In genomic region chr11:33135216-33135615, GRCh38 we compare ENCODE assay signal across 13 cellular contexts. TPM values are rescaled to one million over a fixed set of nuclear protein-coding genes. Genes with fewer than 3 reads are reported as not detected.
A peak's percentile ranks its signal among the peaks of the same experiment; 100 is the strongest.
DNase-seq lines count a peak whose midpoint lies in the region; ATAC-seq and TF ChIP-seq lines count a peak whose summit lies in the region.
"Had no signal": no experiment of that assay in that cellular context is flagged by ENCODE, and none has a peak within 500 bp of the region (broad histone marks: within the 10 kb centered on the region; RNA-seq: fewer than 3 reads in every experiment).

No MANE protein-coding gene starts in this region.

- no peak overlapping the region for H2AFZ ChIP-seq in SK-N-SH (ENCODE audit: low read depth)
- H2AFZ ChIP-seq in osteoblast (ENCODE audit: low read length), result no peak overlapping the region

- no peak for ATAC-seq in GM18909 (IDR thresholded peaks at IDR 0.05; ENCODE audit: poor library complexity, unreplicated experiment)
- ATAC-seq in activated naive CD4-positive, alpha-beta T cell treated with anti-CD3 and anti-CD28 coated beads, Interleukin-2, amount 50 U/mL, for 72 hours, result no peak

- H3K79me2 ChIP-seq in SK-N-SH (ENCODE audit: insufficient read depth) (peaks cover 33% of the 10 kb centered on the region), osteoblast (ENCODE audit: insufficient read depth, low read length) (peaks cover 9% of the 10 kb centered on the region)

- peaks cover 44% of the 10 kb centered on the region for H3F3A ChIP-seq in SK-N-SH (replicated peaks; ENCODE audit: insufficient read depth)

- H3K27ac ChIP-seq in SK-N-SH (ENCODE audit: low read depth in 2 of 2, low read length in 1 of 2) (peak overlapping the region; percentile 68 to 82), osteoblast (ENCODE audit: low read depth, low read length) (peak overlapping the region; percentile 57), right atrium auricular region (no peak overlapping the region)

- peaks cover 10% of the 10 kb centered on the region; the same call in 1 of the 2 replicates for H4K20me1 ChIP-seq in SK-N-SH (ENCODE audit: insufficient read depth)
- H4K20me1 ChIP-seq in osteoblast (ENCODE audit: insufficient read depth, low read length), result peaks cover 8% of the 10 kb centered on the region

- H3K36me3 ChIP-seq in SK-N-SH (replicated peaks in 1 of 2; ENCODE audit: control insufficient read depth in 1 of 2, insufficient read depth in 2 of 2, low read length in 1 of 2) (peaks cover 42 to 54% of the 10 kb centered on the region in 2 experiments), osteoblast (ENCODE audit: insufficient read depth, low read length) (peaks cover 10% of the 10 kb centered on the region), right atrium auricular region (peaks cover 4% of the 10 kb centered on the region)

- H3K4me2 ChIP-seq in SK-N-SH (peak overlapping the region; percentile 13; the same call in 1 of the 2 replicates), osteoblast (ENCODE audit: insufficient read depth, low read length) (peak overlapping the region; percentile 26)

- H3K9me3 ChIP-seq in SK-N-SH (no peaks in the 10 kb centered on the region), osteoblast (ENCODE audit: low read depth, low read length) (no peaks in the 10 kb centered on the region), right atrium auricular region (no peaks in the 10 kb centered on the region)

- no peak overlapping the region; the same call in 1 of the 2 replicates for H3K9ac ChIP-seq in SK-N-SH

- TF ChIP-seq CTCF in SK-N-SH (IDR thresholded peaks at IDR 0.05), result no peak
- TF ChIP-seq CTCF in osteoblast (IDR thresholded peaks at IDR 0.05; ENCODE audit: extremely low read depth, low read depth, low read length), result no peak
- no peak for TF ChIP-seq CTCF in right atrium auricular region (IDR thresholded peaks at IDR 0.05)

- no peaks in the 10 kb centered on the region for H3K27me3 ChIP-seq in SK-N-SH (ENCODE audit: insufficient read depth)
- H3K27me3 ChIP-seq in osteoblast (ENCODE audit: insufficient read depth, low read length), result no peaks in the 10 kb centered on the region
- no peaks in the 10 kb centered on the region for H3K27me3 ChIP-seq in right atrium auricular region

- no peak overlapping the region for H3K27ac Mint-ChIP-seq in activated naive CD4-positive, alpha-beta T cell treated with anti-CD3 and anti-CD28 coated beads, Interleukin-2, amount 50 U/mL, for 72 hours

- WGBS in SK-N-SH (ENCODE audit: low lambda C conversion rate), result 13% methylated on average over 1 of the region's 1 CpG

- peak; percentile 59 to 75; a peak in 3 of 4 replicates for TF ChIP-seq EP300 in SK-N-SH (IDR thresholded peaks at IDR 0.05; ENCODE audit: borderline replicate concordance in 1 of 2, low read depth in 1 of 2, low read length in 1 of 2)

- TF ChIP-seq RAD21 in SK-N-SH (IDR thresholded peaks at IDR 0.05; ENCODE audit: low read length), result 0 out of 2 replicates have a peak, but pooled peaks have one; percentile 7

- H3K4me3 ChIP-seq in SK-N-SH (ENCODE audit: low read depth in 2 of 2, low read length in 1 of 2) (no peak overlapping the region), osteoblast (ENCODE audit: insufficient read depth, low read length) (no peak overlapping the region), right atrium auricular region (no peak overlapping the region)

- CTCF ChIA-PET in SK-N-SH (lab: Yijun Ruan, JAX), result interaction anchor here (0.8 to 1.6 kb wide), 2 partner anchors 25 to 31 kb away, joined by 3 read pairs; no protein-coding TSS in a partner anchor

- POLR2A ChIA-PET in SK-N-SH (lab: Yijun Ruan, JAX), result no interaction called here

- DNase-seq in ELR (ENCODE audit: low read depth) (peak; percentile 28), SK-N-SH (no peak), fibroblast of peridontal ligament (ENCODE audit: extremely low read depth) (peak; percentile 93), osteoblast (ENCODE audit: insufficient read length, low spot score, missing footprints) (peak; percentile 66), retina (no peak), right atrium auricular region (ENCODE audit: low spot score) (no peak)
- DNase-seq in activated naive CD4-positive, alpha-beta T cell treated with anti-CD3 and anti-CD28 coated beads, Interleukin-2, amount 50 U/mL, for 72 hours (ENCODE audit: low spot score in 2 of 2), result no peak
- DNase-seq: activated CD4-positive, alpha-beta T cell treated with anti-CD3 and anti-CD28 coated beads, Interleukin-2, amount 50 U/mL, for 48 hours; activated effector memory CD4-positive, alpha-beta T cell treated with Interleukin-2 at 50 U/mL for 16 hours; Calu3; NCI-H1048 had no signal

- H3K9me2 ChIP-seq in SK-N-SH, result no peaks in the 10 kb centered on the region

- no peaks in the 10 kb centered on the region for H3K36me3 Mint-ChIP-seq in activated naive CD4-positive, alpha-beta T cell treated with anti-CD3 and anti-CD28 coated beads, Interleukin-2, amount 50 U/mL, for 72 hours

- H3K4me1 ChIP-seq in SK-N-SH (ENCODE audit: control insufficient read depth in 1 of 2, insufficient read depth in 2 of 2, low read depth in 1 of 2, low read length in 1 of 2) (peaks cover 0 to 54% of the 10 kb centered on the region in 2 experiments; a peak in 2 of 4 replicates), osteoblast (ENCODE audit: insufficient read depth, low read length) (peaks cover 22% of the 10 kb centered on the region), right atrium auricular region (no peaks in the 10 kb centered on the region)

- no peaks in the 10 kb centered on the region for H3K9me3 Mint-ChIP-seq in activated naive CD4-positive, alpha-beta T cell treated with anti-CD3 and anti-CD28 coated beads, Interleukin-2, amount 50 U/mL, for 72 hours
- H3K9me3 Mint-ChIP-seq: central memory CD8-positive, alpha-beta T cell had no signal

TF ChIP-seq in SK-N-SH, 30 proteins besides CTCF, POLR2A, EP300 and RAD21:
- TF ChIP-seq PBX3 (IDR thresholded peaks at IDR 0.05) (peak; percentile 92), YY1 (IDR thresholded peaks at IDR 0.05; ENCODE audit: low read depth) (no peak), RCOR1 (IDR thresholded peaks at IDR 0.05; ENCODE audit: low read length) (peak; percentile 45; the same call in 1 of the 2 replicates), JUND (IDR thresholded peaks at IDR 0.05) (peak; percentile 69), FOSL2 (IDR thresholded peaks at IDR 0.05; ENCODE audit: borderline replicate concordance, low read depth) (peak; percentile 64; the same call in 1 of the 2 replicates), GATA2 (CRISPR knock-in tag; IDR thresholded peaks at IDR 0.05) (no peak), IRF3 (IDR thresholded peaks at IDR 0.05; ENCODE audit: low read depth, low read length) (no peak), NFIC (IDR thresholded peaks at IDR 0.05; ENCODE audit: borderline replicate concordance) (peak; percentile 53; the same call in 1 of the 2 replicates), TEAD4 (IDR thresholded peaks at IDR 0.05; ENCODE audit: borderline replicate concordance, insufficient read depth) (peak; percentile 65; the same call in 1 of the 2 replicates), CHD2 (IDR thresholded peaks at IDR 0.05; ENCODE audit: low read length, partially characterized antibody) (peak; percentile 16), POLR2AphosphoS5 (IDR thresholded peaks at IDR 0.05; ENCODE audit: low read depth, low read length) (peak; percentile 76; the same call in 1 of the 2 replicates), TAF1 (IDR thresholded peaks at IDR 0.05; ENCODE audit: borderline replicate concordance, low read depth, low read length) (no peak), MAX (IDR thresholded peaks at IDR 0.05; ENCODE audit: low read depth) (no peak), SIN3A (IDR thresholded peaks at IDR 0.05; ENCODE audit: borderline replicate concordance, low read depth, low read length) (0 out of 2 replicates have a peak, but pooled peaks have one; percentile 59), TCF12 (IDR thresholded peaks at IDR 0.05) (peak; percentile 96)

RNA-seq across cellular contexts. Expression of gene CSTF3, which starts 26.1 kb away (rescaled TPM):
- 26.3 and 34.6 TPM in 2 replicates for polyA plus RNA-seq in SK-N-SH (2012; rRNA removed)
- polyA plus RNA-seq in SK-N-SH (2012; cell fraction: cytosol; rRNA removed), result 32.4 and 44.5 TPM in 2 replicates
- polyA plus RNA-seq in SK-N-SH (2012; cell fraction: nucleus; rRNA removed), result 42.6 and 68.2 TPM in 2 replicates
- total RNA-seq in osteoblast (15.0 and 16.3 TPM in 2 replicates), right atrium auricular region (1 to 10 TPM; 5.5 to 8.7 TPM)
- total RNA-seq in activated naive CD4-positive, alpha-beta T cell treated with anti-CD3 and anti-CD28 coated beads, Interleukin-2, amount 50 U/mL, for 72 hours, result 10 to 100 TPM; 19.1 to 33.1 TPM

Comparison
In these comparisons a context has a peak if more than half of its experiments do, and no peak if none do; other contexts are left out.
1. DNase-seq: peak in ELR (single experiment), fibroblast of peridontal ligament (single experiment) and osteoblast (single experiment); none in SK-N-SH (single experiment), retina (single experiment), activated naive CD4-positive, alpha-beta T cell treated with anti-CD3 and anti-CD28 coated beads, Interleukin-2, amount 50 U/mL, for 72 hours (0 of 2) and right atrium auricular region (single experiment).
2. H3K27ac ChIP-seq: peak in SK-N-SH (2 of 2) and osteoblast (single experiment); none in right atrium auricular region (0 of 2).